ENCODE assay signal across 13 cellular contexts in the genomic region with DNA sequence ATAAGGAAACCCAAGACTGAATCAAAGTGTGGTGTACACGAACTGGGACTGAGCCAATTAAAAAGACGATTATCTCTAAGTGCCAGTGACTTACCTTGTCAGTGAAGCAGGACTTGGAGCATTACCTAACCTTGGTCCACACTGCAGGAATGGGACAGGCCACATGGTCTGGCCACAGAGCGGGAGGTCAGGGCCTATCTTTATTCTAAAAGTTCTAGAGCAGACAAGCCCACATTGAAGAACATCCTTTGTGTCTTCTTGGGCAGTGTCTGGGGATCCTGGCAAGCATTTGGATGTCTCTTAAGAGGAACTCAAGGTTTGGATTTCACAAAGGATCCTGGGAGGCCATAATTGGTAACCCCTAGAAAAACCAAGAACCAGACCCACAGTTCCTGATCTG. TPM values are rescaled to one million over a fixed set of nuclear protein-coding genes. Genes with fewer than 3 reads are reported as not detected.
DNase-seq lines count a peak whose midpoint lies in the region; ATAC-seq, FAIRE-seq and TF ChIP-seq lines count a peak whose summit lies in the region.
"Had no signal": no experiment of that assay in that cellular context is flagged by ENCODE, and none has a peak within 500 bp of the region (broad histone marks: within the 10 kb centered on the region; RNA-seq: fewer than 3 reads in every experiment).

No MANE protein-coding gene starts in this region.

- H3K9ac ChIP-seq in HCT116 (ENCODE audit: low read length) (no peak overlapping the region), H1 (replicated peaks in 1 of 4; ENCODE audit: extremely low read depth in 1 of 4, low read depth in 3 of 4, low read length in 3 of 4) (no peak overlapping the region)
- H3K9ac ChIP-seq: BLaER1 treated with 17β-estradiol and CSF1 and Interleukin-3, amounts not matched to agents 10 nM and 100 nM had no signal

- no peak overlapping the region for H3K23ac ChIP-seq in H1 (ENCODE audit: insufficient read length)

- intact Hi-C loops in HCT116 (cut with micrococcal nuclease) = loop anchor here (5.0 kb wide), 1 partner anchor 156 kb away; no protein-coding TSS in a partner anchor

- no peak for FAIRE-seq in H1 (lab: Jason Lieb, UNC)

- POLR2A ChIA-PET in HCT116 (lab: Charles Lee) (interaction anchor here (1.5 kb wide), 1 partner anchor 10 kb away, joined by 3 read pairs; no protein-coding TSS in a partner anchor), H1 (lab: Charles Lee; ENCODE audit: partially characterized antibody) (interaction anchor here (1.4 to 4.5 kb wide), 2 partner anchors 12 to 15 kb away, joined by 4 to 61 read pairs; a partner anchor contains a TSS)

- H3K4me1 ChIP-seq in HCT116 (ENCODE audit: control insufficient read depth in 1 of 2, insufficient read depth in 2 of 2, low read length in 2 of 2) (peaks cover 9 to 35% of the 10 kb centered on the region in 2 experiments; a peak in 3 of 4 replicates), H1 (replicated peaks in 1 of 4; ENCODE audit: control insufficient read depth in 3 of 4, insufficient read depth in 4 of 4, low read length in 3 of 4) (peaks cover 0 to 12% (median 5%) of the 10 kb centered on the region in 4 experiments; a peak in 5 of 7 replicates)
- H3K4me1 ChIP-seq: HAP-1 had no signal

- no peak overlapping the region for H2BK12ac ChIP-seq in H1 (ENCODE audit: low read depth, low read length)

- no peak overlapping the region for H3K56ac ChIP-seq in H1 (replicated peaks; ENCODE audit: insufficient read length, low read depth, low read length)

- ATAC-seq in HCT116 = no peak; the same call in 1 of the 2 replicates
- no peak for ATAC-seq in GM21786 (IDR thresholded peaks at IDR 0.05; ENCODE audit: unreplicated experiment)
- ATAC-seq: CD8-positive, alpha-beta T cell had no signal

- H3K36me3 ChIP-seq in HCT116 (ENCODE audit: control insufficient read depth in 1 of 2, insufficient read depth in 2 of 2, low read length in 2 of 2) (peaks cover 31 to 47% of the 10 kb centered on the region in 2 experiments), H1 (ENCODE audit: control insufficient read depth in 2 of 4, insufficient read depth in 4 of 4, low read length in 3 of 4) (peaks cover 14 to 41% (median 25%) of the 10 kb centered on the region in 4 experiments)
- H3K36me3 ChIP-seq: HAP-1 had no signal

- no peaks in the 10 kb centered on the region; the same call in 1 of the 2 replicates for H3K23me2 ChIP-seq in H1 (ENCODE audit: low read depth, low read length)

- H4K20me1 ChIP-seq in HCT116 (ENCODE audit: insufficient read depth) (peaks cover 26% of the 10 kb centered on the region; the same call in 1 of the 2 replicates), H1 (replicated peaks in 1 of 2; ENCODE audit: control insufficient read depth in 1 of 2, insufficient read depth in 2 of 2, low read length in 2 of 2) (peaks cover 18 to 21% of the 10 kb centered on the region in 2 experiments)

- no TSS peak for BruUV-seq in HCT116 (replicated peaks; lab: Mats Ljungman, UMichigan)

- no peak for TF ChIP-seq RAD21 in HCT116 (IDR thresholded peaks at IDR 0.05; ENCODE audit: low read depth)
- TF ChIP-seq RAD21 in H1 (IDR thresholded peaks at IDR 0.05 in 1 of 2, conservative IDR thresholded peaks at IDR 0.05 in 1 of 2; ENCODE audit: low read depth in 2 of 2, low read length in 2 of 2) = no peak

- no peak overlapping the region for H4K8ac ChIP-seq in H1 (ENCODE audit: extremely low read depth, insufficient read depth, low read length)

- H3K14ac ChIP-seq in H1 (ENCODE audit: insufficient read length) = no peak overlapping the region

- H2AK5ac ChIP-seq in H1 (ENCODE audit: low read depth, low read length) = no peak overlapping the region

- H2BK15ac ChIP-seq in H1 (ENCODE audit: low read length) = no peak overlapping the region

- peaks cover 81% of the 10 kb centered on the region for H3K79me2 ChIP-seq in HCT116 (ENCODE audit: insufficient read depth, low read length)
- H3K79me2 ChIP-seq in H1 (ENCODE audit: control insufficient read depth in 1 of 2, insufficient read depth in 2 of 2, low read length in 2 of 2) = peaks cover 6 to 89% of the 10 kb centered on the region in 2 experiments; a peak in 3 of 4 replicates

- H3K9me2 ChIP-seq in HCT116 (ENCODE audit: insufficient read depth) = no peaks in the 10 kb centered on the region

- no peak overlapping the region for H3K27ac ChIP-seq in HCT116 (ENCODE audit: low read depth, low read length)
- H3K27ac ChIP-seq in H1 (ENCODE audit: low read depth, low read length) = no peak overlapping the region
- H3K27ac ChIP-seq: BLaER1 treated with 17β-estradiol and CSF1 and Interleukin-3, amounts not matched to agents 10 nM and 100 nM had no signal

- no peak overlapping the region for H3K4me3 ChIP-seq in HCT116 (replicated peaks in 1 of 2; ENCODE audit: low read depth in 1 of 2, low read length in 2 of 2)
- H3K4me3 ChIP-seq in H1 (ENCODE audit: extremely low read depth in 1 of 4, insufficient read depth in 2 of 4, low read depth in 3 of 4, low read length in 4 of 4) = no peak overlapping the region
- H3K4me3 ChIP-seq: BLaER1 treated with 17β-estradiol and CSF1 and Interleukin-3, amounts not matched to agents 10 nM and 100 nM; HAP-1 had no signal

- H3K79me1 ChIP-seq in H1 (ENCODE audit: low read depth, low read length) = peaks cover 20% of the 10 kb centered on the region

- no peak overlapping the region for H3K18ac ChIP-seq in H1 (ENCODE audit: extremely low read depth, low read length)

- no peak for TF ChIP-seq EP300 in H1 (IDR thresholded peaks at IDR 0.05; ENCODE audit: borderline replicate concordance in 1 of 2, low read depth in 2 of 2, low read length in 2 of 2)

- no peak overlapping the region for H2BK20ac ChIP-seq in H1 (ENCODE audit: low read length)

- no peak overlapping the region for H3K4ac ChIP-seq in H1 (replicated peaks; ENCODE audit: insufficient read length, low read depth, low read length)

- H3K27me3 ChIP-seq in HCT116 (ENCODE audit: insufficient read depth, low read length) = no peaks in the 10 kb centered on the region
- no peaks in the 10 kb centered on the region for H3K27me3 ChIP-seq in H1 (replicated peaks in 1 of 4; ENCODE audit: control insufficient read depth in 3 of 4, extremely low read depth in 1 of 4, insufficient read depth in 3 of 4, low read length in 3 of 4)
- H3K27me3 ChIP-seq: BLaER1 treated with 17β-estradiol and CSF1 and Interleukin-3, amounts not matched to agents 10 nM and 100 nM had no signal

- TF ChIP-seq POLR2A in HCT116 (IDR thresholded peaks at IDR 0.05; ENCODE audit: borderline replicate concordance, extremely low read depth, insufficient read depth, insufficient read length) = no peak
- no peak for TF ChIP-seq POLR2A in H1 (IDR thresholded peaks at IDR 0.05; ENCODE audit: control extremely low read depth in 1 of 2, low read depth in 2 of 2, low read length in 2 of 2)

- H4K91ac ChIP-seq in H1 (replicated peaks; ENCODE audit: insufficient read length, low read length) = no peak overlapping the region

- H3K9me3 ChIP-seq in HCT116 (ENCODE audit: control insufficient read depth in 1 of 2, insufficient read depth in 1 of 2, low read depth in 1 of 2, low read length in 2 of 2) (no peaks in the 10 kb centered on the region), H1 (ENCODE audit: insufficient read depth in 2 of 2, low read depth in 1 of 2, low read length in 1 of 2) (no peaks in the 10 kb centered on the region)
- H3K9me3 ChIP-seq: BLaER1 treated with 17β-estradiol and CSF1 and Interleukin-3, amounts not matched to agents 10 nM and 100 nM; HAP-1 had no signal

- no peak overlapping the region for H3K4me2 ChIP-seq in HCT116 (ENCODE audit: low read length)
- no peak overlapping the region for H3K4me2 ChIP-seq in H1 (ENCODE audit: insufficient read depth in 1 of 2, low read depth in 2 of 2, low read length in 2 of 2)
- H3K4me2 ChIP-seq: BLaER1 treated with 17β-estradiol and CSF1 and Interleukin-3, amounts not matched to agents 10 nM and 100 nM had no signal

- WGBS in H1 (ENCODE audit: extremely low coverage in 1 of 2, insufficient coverage in 1 of 2, insufficient read length in 1 of 2, insufficient replicate concordance in 2 of 2, low coverage in 1 of 2, low lambda C conversion rate in 2 of 2, missing lambda C conversion rate in 1 of 2), 2 experiments = 95% methylated on average over 3 of the region's 3 CpGs; no CpG with 5 or more reads in 1 of the 2 experiments

- no peak overlapping the region for H2BK120ac ChIP-seq in H1 (replicated peaks; ENCODE audit: low read depth, low read length)

- H2AFZ ChIP-seq in HCT116 (ENCODE audit: low read depth, low read length, poor library complexity, severe bottlenecking) (no peak overlapping the region), H1 (ENCODE audit: low read length) (no peak overlapping the region)

- CTCF ChIA-PET in HCT116 (lab: Charles Lee) (no interaction called here), H1 (lab: Charles Lee; ENCODE audit: partially characterized antibody) (interaction anchor here (0.9 kb wide), 1 partner anchor 166 kb away, joined by 3 read pairs; no protein-coding TSS in a partner anchor)

- TF ChIP-seq CTCF in HCT116 (IDR thresholded peaks at IDR 0.05 in 2 of 3, conservative IDR thresholded peaks at IDR 0.05 in 1 of 3; ENCODE audit: borderline replicate concordance in 1 of 3, insufficient read depth in 1 of 3, low read depth in 2 of 3, low read length in 2 of 3) (no peak), H1 (IDR thresholded peaks at IDR 0.05; ENCODE audit: control extremely low read depth in 1 of 3, insufficient read depth in 1 of 3, low read depth in 1 of 3, low read length in 3 of 3) (no peak)

- DNase-seq in HCT116 (ENCODE audit: low read depth, low spot score) (no peak), H1 (ENCODE audit: low read depth in 1 of 2, low spot score in 2 of 2) (no peak), NCI-H1436 (lab: John Stamatoyannopoulos, UW) (no peak)
- DNase-seq in activated effector memory CD4-positive, alpha-beta T cell treated with anti-CD3 and anti-CD28 coated beads, Interleukin-2, amount 50 U/mL, for 16 hours = no peak
- DNase-seq: Calu3; CD8-positive, alpha-beta T cell; DMS79 treated with DMSO at 0.1 percent for 48 hours; GF-D8 had no signal

- RAD21 ChIA-PET in HCT116 (lab: Charles Lee; ENCODE audit: low non-redundant PET in 1 of 2, low total read pairs in 2 of 2, uncharacterized antibody in 2 of 2, unreplicated experiment in 2 of 2) = no interaction called here

- no peak overlapping the region for H4K5ac ChIP-seq in H1 (ENCODE audit: insufficient read length, low read depth, low read length)

- no peak overlapping the region for H2BK5ac ChIP-seq in H1 (ENCODE audit: low read depth, low read length)

RNA-seq across cellular contexts. Expression of a gene that starts 16.5 kb away (rescaled TPM):
- 112 TPM for total RNA-seq in HCT116 (2021; ENCODE audit: unreplicated experiment)
- 67.3 and 75.5 TPM in 2 replicates for polyA plus RNA-seq in HCT116 (2012)
- 78.3 TPM for polyA plus RNA-seq in PFSK-1 (2012; ENCODE audit: insufficient read length, low read depth)
- total RNA-seq in H1 (2021; fragmentation: NEBNext Ultra II Directional; extraction: Animal tissue kit (Norgen Biotek cat#: 25700)) = 98.2 and 113 TPM in 2 replicates
- 59.1 and 80.0 TPM in 2 replicates for polyA plus RNA-seq in H1 (2011; rRNA removed)
- 30.4 TPM for polyA plus RNA-seq in H1 (2011; cell fraction: cytosol; rRNA removed)
- polyA plus RNA-seq in H1 (2011; cell fraction: nucleus; rRNA removed) = 77.2 TPM
- polyA plus RNA-seq in H1 (2012, experiment 1 of 2) = 48.8 to 66.0 TPM (median 56.2 TPM) in 4 replicates
- 30.7 TPM for polyA plus RNA-seq in H1 (2012, experiment 2 of 2)
- polyA plus RNA-seq in H1 (2013, experiment 1 of 2) = 97.0 TPM
- 102 TPM for polyA plus RNA-seq in H1 (2013, experiment 2 of 2)
- polyA minus RNA-seq in H1 (2011; rRNA and poly(A)+ RNA removed) = 78.2 and 94.7 TPM in 2 replicates
- 44.6 TPM for polyA minus RNA-seq in H1 (2011; cell fraction: cytosol; rRNA and poly(A)+ RNA removed)
- 95.5 TPM for polyA minus RNA-seq in H1 (2011; cell fraction: nucleus; rRNA and poly(A)+ RNA removed)
- total RNA-seq: B cell had no signal
